Comparison of ENCODE assay signal across 21 cellular contexts in the genomic region with DNA sequence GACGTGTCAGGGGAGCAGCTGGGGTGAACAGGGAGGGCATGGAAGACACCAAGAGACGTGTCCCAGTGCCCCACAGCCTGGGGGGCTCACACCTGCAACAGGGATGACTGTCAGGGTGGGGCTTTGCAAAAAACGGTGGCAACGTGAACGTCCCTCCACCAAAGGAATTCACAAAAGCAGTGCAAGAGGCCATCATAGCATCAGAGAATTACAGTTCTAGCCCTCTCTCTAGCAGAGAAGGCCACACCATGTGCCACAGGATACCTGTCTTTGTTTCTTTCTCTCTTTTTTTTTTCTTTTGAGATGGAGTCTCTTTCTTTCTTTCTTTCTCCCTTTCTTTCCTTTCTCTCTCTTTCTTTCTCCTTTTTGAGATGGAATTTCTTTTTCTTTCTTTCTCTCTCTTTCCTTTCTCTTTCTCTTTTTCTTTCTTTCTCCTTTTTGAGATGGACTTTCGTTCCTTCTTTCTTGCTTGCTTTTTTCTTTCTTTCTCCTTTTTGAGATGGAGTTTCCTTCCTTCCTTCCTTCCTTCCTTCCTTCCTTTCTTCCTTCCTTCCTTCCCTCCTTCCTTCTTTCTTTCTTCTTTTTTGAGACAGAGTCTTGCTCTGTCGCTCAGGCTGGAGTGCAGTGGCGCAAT.
"Had no signal": no experiment of that assay in that cellular context is flagged by ENCODE, and none has a peak within 500 bp of the region (broad histone marks: within the 10 kb centered on the region; RNA-seq: fewer than 3 reads in every experiment).

No MANE protein-coding gene starts in this region.

- DNase-seq: activated CD4-positive, CD25-positive, alpha-beta regulatory T cell treated with anti-CD3 and anti-CD28 coated beads, Interleukin-2, amount 50 U/mL, for 72 hours; activated naive CD4-positive, alpha-beta T cell treated with anti-CD3 and anti-CD28 coated beads, Interleukin-2, amount 10 ng/mL, durations not matched to agents 7 days and 5 days; activated naive CD8-positive, alpha-beta T cell treated with anti-CD3 and anti-CD28 coated beads, Interleukin-2, amount 50 U/mL, for 24 hours; activated T-cell treated with anti-CD3 and anti-CD28 coated beads, Interleukin-2, amount 50 U/mL, for 1 hour; cerebellar nuclear complex; esophagus squamous epithelium; heart left ventricle; left colon; naive thymus-derived CD8-positive, alpha-beta T cell; pancreas; psoas muscle; stimulated activated CD4-positive, alpha-beta T cell treated with anti-CD3 and anti-CD28 coated beads, Interleukin-12 subunit alpha, Interleukin-12 subunit beta, amount 100 ng/mL, for 4 hours; substantia nigra; thyroid gland; WERI-Rb-1 had no signal

- H3K4me3 ChIP-seq: coronary artery, esophagus squamous epithelium, gastroesophageal sphincter, heart left ventricle, lung, pancreas, psoas muscle, right atrium auricular region, thyroid gland had no signal

- H3K4me1 ChIP-seq: esophagus squamous epithelium, gastroesophageal sphincter, heart left ventricle, pancreas, psoas muscle, right atrium auricular region, thyroid gland had no signal

- H3K36me3 ChIP-seq: esophagus squamous epithelium, gastroesophageal sphincter, heart left ventricle, neutrophil, pancreas, right atrium auricular region, thyroid gland, WERI-Rb-1 had no signal

- H3K36me3 Mint-ChIP-seq: activated naive CD4-positive, alpha-beta T cell treated with anti-CD3 and anti-CD28 coated beads, Interleukin-2, amount 10 ng/mL, durations not matched to agents 7 days and 5 days; naive thymus-derived CD8-positive, alpha-beta T cell had no signal

- ATAC-seq: activated naive CD8-positive, alpha-beta T cell treated with anti-CD3 and anti-CD28 coated beads, Interleukin-2, amount 50 U/mL, for 24 hours; gastroesophageal sphincter; heart left ventricle; left colon; naive thymus-derived CD8-positive, alpha-beta T cell; pancreas; psoas muscle had no signal

- H3K9me3 Mint-ChIP-seq: activated naive CD4-positive, alpha-beta T cell treated with anti-CD3 and anti-CD28 coated beads, Interleukin-2, amount 10 ng/mL, durations not matched to agents 7 days and 5 days; activated naive CD8-positive, alpha-beta T cell treated with anti-CD3 and anti-CD28 coated beads, Interleukin-2, amount 50 U/mL, for 24 hours; naive thymus-derived CD8-positive, alpha-beta T cell; stimulated activated naive CD8-positive, alpha-beta T cell treated with anti-CD3 and anti-CD28 coated beads, Interleukin-15, Interleukin-2, amounts not matched to agents 100 ng/mL and 50 ng/mL, for 24 hours had no signal

- H3K27ac ChIP-seq: coronary artery, esophagus squamous epithelium, gastroesophageal sphincter, heart left ventricle, neutrophil, pancreas, psoas muscle, right atrium auricular region, thyroid gland, WERI-Rb-1 had no signal

- H3K27me3 ChIP-seq: gastroesophageal sphincter, pancreas, right atrium auricular region, thyroid gland had no signal

- H3K9me3 ChIP-seq: esophagus squamous epithelium, gastroesophageal sphincter, heart left ventricle, neutrophil, pancreas, psoas muscle, right atrium auricular region, thyroid gland had no signal

- H3K4me1 Mint-ChIP-seq: activated naive CD8-positive, alpha-beta T cell treated with anti-CD3 and anti-CD28 coated beads, Interleukin-2, amount 50 U/mL, for 24 hours had no signal

- H3K27ac Mint-ChIP-seq: activated naive CD8-positive, alpha-beta T cell treated with anti-CD3 and anti-CD28 coated beads, Interleukin-2, amount 50 U/mL, for 24 hours; stimulated activated naive CD8-positive, alpha-beta T cell treated with anti-CD3 and anti-CD28 coated beads, Interleukin-15, Interleukin-2, amounts not matched to agents 100 ng/mL and 50 ng/mL, for 24 hours had no signal

- H3K4me3 Mint-ChIP-seq: activated naive CD8-positive, alpha-beta T cell treated with anti-CD3 and anti-CD28 coated beads, Interleukin-2, amount 50 U/mL, for 24 hours; stimulated activated naive CD8-positive, alpha-beta T cell treated with anti-CD3 and anti-CD28 coated beads, Interleukin-15, Interleukin-2, amounts not matched to agents 100 ng/mL and 50 ng/mL, for 24 hours had no signal
